1 cellular context compared by ENCODE assay signal in genomic region chr16:81214745-81215166, GRCh38.
TF ChIP-seq lines count a peak whose summit lies in the region.

No MANE protein-coding gene starts in this region.

TF ChIP-seq in H1, 55 proteins besides CTCF, POLR2A, EP300 and RAD21:
- no peak for TF ChIP-seq YY1 (IDR thresholded peaks at IDR 0.05; ENCODE audit: low read depth, low read length)
- 0 out of 2 replicates have a peak, but pooled peaks have one; percentile 53 for TF ChIP-seq TEAD4 (IDR thresholded peaks at IDR 0.05; ENCODE audit: low read depth, low read length)
TF ChIP-seq in H1: peak in this region for 1.
